In the genomic region with DNA sequence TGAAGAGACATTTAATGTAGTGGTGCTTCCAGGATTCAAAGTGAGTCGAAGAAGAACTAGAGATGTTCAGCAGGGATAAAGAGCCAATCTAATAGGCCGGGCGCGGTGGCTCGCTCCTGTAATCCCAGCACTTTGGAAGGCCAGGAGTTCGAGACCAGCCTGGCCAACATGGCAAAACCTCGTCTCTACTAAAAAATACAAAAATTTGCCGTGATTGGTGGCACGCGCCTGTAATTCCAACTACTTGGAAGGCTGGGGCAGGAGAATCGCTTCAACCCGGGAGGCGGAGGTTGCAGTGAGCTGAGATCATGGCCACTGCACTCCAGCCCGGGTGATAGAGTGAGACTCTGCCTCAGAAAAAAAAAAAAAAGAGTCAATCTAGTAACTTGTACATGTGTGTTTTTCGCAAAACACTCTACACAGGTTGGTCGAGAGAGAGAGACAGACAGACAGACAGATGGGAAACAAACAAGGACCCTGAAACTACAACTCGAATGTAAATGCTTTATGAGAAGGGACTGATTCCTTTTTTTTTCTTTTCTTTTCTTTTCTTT, we compare ENCODE assay signal across 1 cellular context.
TF ChIP-seq lines count a peak whose summit lies in the region.

No MANE protein-coding gene starts in this region.

TF ChIP-seq in WTC11, 78 proteins besides CTCF, POLR2A, EP300 and RAD21 (continued from another document):
- no peak for TF ChIP-seq HMGXB4 (CRISPR knock-in tag; IDR thresholded peaks at IDR 0.05)
- TF ChIP-seq ZNF232 (CRISPR knock-in tag; IDR thresholded peaks at IDR 0.05): no peak
